ENCODE assay signal across 21 cellular contexts in genomic region chr1:203269654-203270020, GRCh38. TPM values are rescaled to one million over a fixed set of nuclear protein-coding genes. Genes with fewer than 3 reads are reported as not detected.
"Had no signal": no experiment of that assay in that cellular context is flagged by ENCODE, and none has a peak within 500 bp of the region (broad histone marks: within the 10 kb centered on the region; RNA-seq: fewer than 3 reads in every experiment).

No MANE protein-coding gene starts in this region.

- H3K27me3 ChIP-seq: esophagus squamous epithelium, gastroesophageal sphincter, sigmoid colon, testis had no signal

- H3K27ac Mint-ChIP-seq: activated T-helper 2 cell treated with anti-CD3 and anti-CD28 coated beads, Interferon-gamma antibody, Interleukin-2, Interleukin-4, amounts not matched to agents 10 μg/mL and 5 μg/mL and 100 μg/mL, durations not matched to agents 14 hours and 24 hours and 36 hours; endodermal cell; naive B cell; T-cell; T-helper 2 cell treated with Interferon-gamma antibody and Interleukin-4, amounts not matched to agents 5 μg/mL and 100 μg/mL, for 36 hours; WTC11 had no signal

- H3K36me3 ChIP-seq: esophagus squamous epithelium, gastroesophageal sphincter, sigmoid colon, spleen had no signal

- H3K9me3 ChIP-seq: esophagus squamous epithelium, gastroesophageal sphincter, sigmoid colon, spleen, testis had no signal

- H3K9me3 Mint-ChIP-seq: activated T-cell treated with anti-CD3 and anti-CD28 coated beads, Interleukin-2, amount 50 U/mL, for 4 hours; activated T-helper 2 cell treated with anti-CD3 and anti-CD28 coated beads, Interferon-gamma antibody, Interleukin-2, Interleukin-4, amounts not matched to agents 10 μg/mL and 5 μg/mL and 100 μg/mL, durations not matched to agents 14 hours and 24 hours and 36 hours; endodermal cell; naive B cell; T-cell; T-helper 2 cell treated with Interferon-gamma antibody and Interleukin-4, amounts not matched to agents 5 μg/mL and 100 μg/mL, for 36 hours; WTC11 had no signal

- H3K27ac ChIP-seq: coronary artery had no signal

- H3K4me3 ChIP-seq: coronary artery, esophagus squamous epithelium, gastroesophageal sphincter, sigmoid colon, spleen, testis had no signal

- DNase-seq: activated CD4-positive, alpha-beta T cell treated with anti-CD3 and anti-CD28 coated beads, Interleukin-2, amount 50 U/mL, for 4 hours; activated CD8-positive, alpha-beta memory T cell treated with anti-CD3 and anti-CD28 coated beads, Interleukin-2, amount 50 U/mL, for 48 hours; activated naive CD4-positive, alpha-beta T cell treated with Interleukin-2 at 50 U/mL for 16 hours; activated T-cell treated with anti-CD3 and anti-CD28 coated beads, Interleukin-2, amount 50 U/mL, for 4 hours; esophagus squamous epithelium; left ventricle myocardium superior; posterior cingulate gyrus; sigmoid colon; spleen; stimulated activated CD4-positive, alpha-beta T cell treated with anti-CD3 and anti-CD28 coated beads, Interleukin-4, amount 100 ng/mL, for 1 hour had no signal

- ATAC-seq: gastroesophageal sphincter, left ventricle myocardium superior had no signal

- H3K36me3 Mint-ChIP-seq: naive B cell, T-cell, WTC11 had no signal

- H3K27me3 Mint-ChIP-seq: naive B cell, T-cell had no signal

- H3K4me3 Mint-ChIP-seq: activated T-cell treated with anti-CD3 and anti-CD28 coated beads, Interleukin-2, amount 50 U/mL, for 4 hours; endodermal cell; naive B cell; T-cell; T-helper 2 cell treated with Interferon-gamma antibody and Interleukin-4, amounts not matched to agents 5 μg/mL and 100 μg/mL, for 36 hours; WTC11 had no signal

RNA-seq across cellular contexts. Expression of gene CHIT1, which starts 40.2 kb away (rescaled TPM):
- total RNA-seq: left ventricle myocardium superior, occipital lobe, sigmoid colon had no signal
- polyA plus RNA-seq: neural cell had no signal
